Comparison of ENCODE assay signal across 20 cellular contexts in the genomic region with DNA sequence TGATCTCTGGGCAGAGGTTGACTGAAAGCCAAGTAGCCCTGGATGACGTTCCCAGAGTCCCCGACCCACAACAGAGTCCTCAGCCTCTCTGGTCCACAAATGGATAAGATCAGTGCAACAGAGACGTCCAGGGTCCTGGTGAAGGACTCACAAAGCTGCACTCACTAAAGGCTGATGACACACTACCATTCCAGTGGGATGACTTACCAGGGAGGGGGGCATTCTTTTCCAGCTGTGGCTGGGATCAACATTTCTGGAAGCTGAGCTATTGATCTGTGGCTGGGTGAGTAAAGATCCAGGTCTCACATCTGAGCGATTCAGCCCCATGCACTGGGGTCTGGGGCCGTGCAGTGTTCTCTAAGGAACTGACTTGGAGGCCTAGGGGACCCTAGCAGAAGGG.
DNase-seq lines count a peak whose midpoint lies in the region; FAIRE-seq and TF ChIP-seq lines count a peak whose summit lies in the region.
"Had no signal": no experiment of that assay in that cellular context is flagged by ENCODE, and none has a peak within 500 bp of the region (broad histone marks: within the 10 kb centered on the region; RNA-seq: fewer than 3 reads in every experiment).

No MANE protein-coding gene starts in this region.

- no peak for FAIRE-seq in H54 (lab: Jason Lieb, UNC)
- FAIRE-seq: small intestine had no signal

- peak overlapping the region; percentile 92 for H3K27ac ChIP-seq in angular gyrus (ENCODE audit: low read depth, low read length)
- H3K27ac ChIP-seq in temporal lobe (ENCODE audit: low read depth, low read length): peak overlapping the region; percentile 90
- H3K27ac ChIP-seq: lower lobe of right lung, testis had no signal

- DNase-seq in H54 (ENCODE audit: insufficient read length, low spot score) (peak; percentile 14), islet precursor cell (peak; percentile 89), HPDE6-E6E7 (ENCODE audit: extremely low spot score) (no peak), kidney glomerular epithelial cell (lab: John Stamatoyannopoulos, UW) (no peak), COR-L47 (lab: John Stamatoyannopoulos, UW) (no peak)
- DNase-seq: activated B cell treated with CpG ODN at 0.5 μM for 24 hours; activated CD8-positive, alpha-beta T cell treated with anti-CD3 and anti-CD28 coated beads for 36 hours; activated naive CD4-positive, alpha-beta T cell treated with anti-CD3 and anti-CD28 coated beads, Interleukin-2, amount 50 U/mL, for 16 hours; activated T-cell treated with anti-CD3 and anti-CD28 coated beads, Interleukin-2, amount 50 U/mL, for 48 hours; H9; lower lobe of right lung; naive B cell; NCI-H2029 treated with DMSO at 0.1 percent for 48 hours; NCI-H510A treated with DMSO at 0.1 percent for 48 hours; SHP77; small intestine; stimulated activated CD8-positive, alpha-beta memory T cell treated with anti-CD3 and anti-CD28 coated beads, Interleukin-4, amount 100 ng/mL, for 48 hours; testis had no signal

- no peak for TF ChIP-seq POLR2A in H54 (IDR thresholded peaks at IDR 0.05; ENCODE audit: low read depth, low read length)

Comparison
In these comparisons a context has a peak if more than half of its experiments do, and no peak if none do; other contexts are left out.
1. DNase-seq: peak in H54 (single experiment) and islet precursor cell (single experiment); none in HPDE6-E6E7 (single experiment), kidney glomerular epithelial cell (single experiment) and COR-L47 (single experiment).